In genomic region chr1:17207046-17207445, GRCh38 we compare ENCODE assay signal across 9 cellular contexts. TPM values are rescaled to one million over a fixed set of nuclear protein-coding genes. Genes with fewer than 3 reads are reported as not detected.
A peak's percentile ranks its signal among the peaks of the same experiment; 100 is the strongest.
DNase-seq lines count a peak whose midpoint lies in the region; ATAC-seq, FAIRE-seq and TF ChIP-seq lines count a peak whose summit lies in the region.
"Had no signal": no experiment of that assay in that cellular context is flagged by ENCODE, and none has a peak within 500 bp of the region (broad histone marks: within the 10 kb centered on the region; RNA-seq: fewer than 3 reads in every experiment).

No MANE protein-coding gene starts in this region.

- CTCF ChIA-PET in Calu3 (lab: Charles Lee), result interaction anchor here (2.0 kb wide), 1 partner anchor 26 kb away, joined by 7 read pairs; no protein-coding TSS in a partner anchor

- peak; percentile 57 for DNase-seq in Calu3
- peak; percentile 78 for DNase-seq in NOMO-1 treated with dmso at 0.1 percent for 144 hours (lab: John Stamatoyannopoulos, UW; ENCODE audit: unreplicated experiment)
- peak; percentile 55 to 68 for DNase-seq in left colon
- DNase-seq in cerebellar nuclear complex (lab: John Stamatoyannopoulos, UW), result no peak
- no peak for DNase-seq in T-helper 1 cell
- DNase-seq in HTR-8/SVneo (ENCODE audit: insufficient read length, low spot score), result no peak

- no peak for TF ChIP-seq CTCF in Calu3 (IDR thresholded peaks at IDR 0.05; ENCODE audit: unreplicated experiment)

- H3K9me3 Mint-ChIP-seq in Calu3 (ENCODE audit: low read depth, unreplicated experiment), result peaks cover 3% of the 10 kb centered on the region

- no peaks in the 10 kb centered on the region for H3K27me3 Mint-ChIP-seq in Calu3 (ENCODE audit: unreplicated experiment)

- peaks cover 12% of the 10 kb centered on the region for H3K36me3 Mint-ChIP-seq in Calu3 (ENCODE audit: insufficient read depth, unreplicated experiment)

- peaks cover 69% of the 10 kb centered on the region for H3K4me1 Mint-ChIP-seq in Calu3 (ENCODE audit: low read depth, unreplicated experiment)

- no peak for FAIRE-seq in HTR-8/SVneo (lab: Jason Lieb, UNC)

- BruUV-seq in Calu3 (replicated peaks; lab: Mats Ljungman, UMichigan), result no TSS peak

- intact Hi-C loops in Calu3 (cut with micrococcal nuclease; ENCODE audit: unreplicated experiment), result no loop called here
- intact Hi-C loops in left colon (cut with DNase I, micrococcal nuclease), result no loop called here

- H3K4me3 Mint-ChIP-seq in Calu3 (ENCODE audit: low read depth, unreplicated experiment), result no peak overlapping the region

- ATAC-seq in GM21423 (IDR thresholded peaks at IDR 0.05; ENCODE audit: unreplicated experiment) (peak; percentile 56), left colon (peak; percentile 60), GM19328 (IDR thresholded peaks at IDR 0.05; ENCODE audit: unreplicated experiment) (no peak)

- H3K27ac Mint-ChIP-seq in Calu3 (ENCODE audit: unreplicated experiment), result peak overlapping the region; percentile 83

RNA-seq across cellular contexts. Expression of gene PADI1, which starts 2.1 kb away (rescaled TPM):
- total RNA-seq in Calu3 (2022) (2.3 and 4.5 TPM in 2 replicates), left colon (under 1 TPM; 0.27 to 0.47 TPM)

RNA-seq across cellular contexts. Expression of gene PADI3, which starts 41.9 kb away (rescaled TPM):
- total RNA-seq in Calu3 (2022) (0.21 and 0.22 TPM in 2 replicates), left colon (not detected)
- total RNA-seq: thoracic aorta had no signal

Comparison
In these comparisons a context has a peak if more than half of its experiments do, and no peak if none do; other contexts are left out.
1. DNase-seq: peak in Calu3 (single experiment), NOMO-1 treated with dmso at 0.1 percent for 144 hours (single experiment) and left colon (2 of 2); none in cerebellar nuclear complex (0 of 2), T-helper 1 cell (0 of 5) and HTR-8/SVneo (single experiment).